In the genomic region with DNA sequence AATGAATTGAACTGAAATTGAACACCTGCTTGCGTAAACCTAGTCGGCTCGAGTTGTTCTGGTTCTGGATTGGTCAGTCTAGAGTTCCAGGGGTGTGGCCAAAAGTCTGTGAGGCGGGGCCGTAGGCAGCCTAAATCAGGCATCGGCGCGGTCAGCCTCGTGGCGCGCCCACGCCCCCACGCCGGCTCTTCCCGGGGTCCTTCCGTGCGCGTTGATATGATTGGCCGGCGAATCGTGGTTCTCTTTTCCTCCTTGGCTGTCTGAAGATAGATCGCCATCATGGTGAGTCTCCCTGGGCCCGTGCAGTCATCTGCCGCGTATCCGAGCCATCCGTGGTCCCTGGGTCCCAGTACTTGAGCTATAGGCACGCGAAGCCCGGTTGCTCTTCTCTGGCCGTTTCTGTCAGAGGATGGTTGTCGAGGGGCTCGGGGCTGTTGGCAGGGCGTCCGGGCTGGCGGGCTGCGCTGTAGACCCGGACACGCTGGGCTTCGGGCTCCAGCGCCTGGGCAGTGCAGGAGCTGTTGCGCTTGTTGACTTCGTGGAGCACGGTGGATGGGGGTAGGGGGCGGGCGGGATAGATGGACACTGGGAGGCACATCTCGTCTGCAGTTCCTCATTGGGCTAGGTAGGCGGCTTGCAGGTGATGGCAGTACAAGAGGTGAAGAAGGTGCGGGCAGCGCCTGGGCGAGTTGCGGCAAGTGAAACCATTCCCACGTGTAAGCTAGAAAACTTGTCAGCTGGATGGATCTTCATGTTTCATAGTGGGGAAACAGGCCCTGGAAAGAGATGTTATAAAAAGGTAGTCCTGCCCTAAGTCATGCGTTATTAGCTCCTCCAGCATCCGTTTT, we compare ENCODE assay signal across 1 cellular context.
TF ChIP-seq lines count a peak whose summit lies in the region.

A gene (plus strand): TSS at position 241 of the 848 bp plus-strand sequence. CDS start 39 bp downstream, at position 280.

TF ChIP-seq in HepG2, 621 proteins besides CTCF, POLR2A, EP300 and RAD21 (continued from another document and continues in another):
- TF ChIP-seq DPF2 (CRISPR knock-in tag; IDR thresholded peaks at IDR 0.05; ENCODE audit: borderline replicate concordance, low read depth) (no peak), ZC3H13 (CRISPR knock-in tag; IDR thresholded peaks at IDR 0.05) (0 out of 2 replicates have a peak, but pooled peaks have one; percentile 56), FOSL2 (CRISPR knock-in tag; IDR thresholded peaks at IDR 0.05) (peak; percentile 63; the same call in 1 of the 2 replicates), ZFP82 (CRISPR knock-in tag; IDR thresholded peaks at IDR 0.05; ENCODE audit: borderline replicate concordance) (no peak), ZNF101 (CRISPR knock-in tag; IDR thresholded peaks at IDR 0.05; ENCODE audit: borderline replicate concordance, low read depth) (no peak), PCBP1 (IDR thresholded peaks at IDR 0.05; ENCODE audit: borderline replicate concordance, low read depth, low read length) (no peak), FOXC1 (CRISPR knock-in tag; IDR thresholded peaks at IDR 0.05; ENCODE audit: borderline replicate concordance) (peak; percentile 89), ZFP1 (CRISPR knock-in tag; IDR thresholded peaks at IDR 0.05) (peak; percentile 33; the same call in 1 of the 2 replicates), ZNF33B (CRISPR knock-in tag; IDR thresholded peaks at IDR 0.05) (peak; percentile 57; the same call in 1 of the 2 replicates), RFXANK (CRISPR knock-in tag; IDR thresholded peaks at IDR 0.05) (no peak), CCAR2 (optimal IDR thresholded peaks at IDR 0.05; ENCODE audit: low read depth, low read length) (no peak), GTF2F1 (IDR thresholded peaks at IDR 0.05; ENCODE audit: low read length) (peak; percentile 49; the same call in 1 of the 2 replicates), ETV5 (CRISPR knock-in tag; IDR thresholded peaks at IDR 0.05; ENCODE audit: borderline replicate concordance) (peak; percentile 63), GFI1 (CRISPR knock-in tag; IDR thresholded peaks at IDR 0.05; ENCODE audit: borderline replicate concordance) (peak; percentile 50; the same call in 1 of the 2 replicates), ZNF10 (CRISPR knock-in tag; IDR thresholded peaks at IDR 0.05; ENCODE audit: borderline replicate concordance, low read depth) (no peak), HIVEP1 (CRISPR knock-in tag; IDR thresholded peaks at IDR 0.05) (peak; percentile 59; the same call in 1 of the 2 replicates), ZBTB7A (CRISPR knock-in tag; IDR thresholded peaks at IDR 0.05) (no peak), TBL1XR1 (IDR thresholded peaks at IDR 0.05; ENCODE audit: borderline replicate concordance, low read length, partially characterized antibody) (no peak), ZNF292 (CRISPR knock-in tag; IDR thresholded peaks at IDR 0.05; ENCODE audit: borderline replicate concordance, low read depth) (no peak), HNRNPLL (IDR thresholded peaks at IDR 0.05; ENCODE audit: low read depth, low read length, poor library complexity, severe bottlenecking) (peak; percentile 66), KDM5A (IDR thresholded peaks at IDR 0.05; ENCODE audit: borderline replicate concordance, low read length) (no peak), GPN1 (CRISPR knock-in tag; IDR thresholded peaks at IDR 0.05; ENCODE audit: borderline replicate concordance) (no peak), HOXA5 (CRISPR knock-in tag; IDR thresholded peaks at IDR 0.05) (peak; percentile 87), NFIC (IDR thresholded peaks at IDR 0.05; ENCODE audit: low read length) (no peak)
- TF ChIP-seq, protein P1, sequence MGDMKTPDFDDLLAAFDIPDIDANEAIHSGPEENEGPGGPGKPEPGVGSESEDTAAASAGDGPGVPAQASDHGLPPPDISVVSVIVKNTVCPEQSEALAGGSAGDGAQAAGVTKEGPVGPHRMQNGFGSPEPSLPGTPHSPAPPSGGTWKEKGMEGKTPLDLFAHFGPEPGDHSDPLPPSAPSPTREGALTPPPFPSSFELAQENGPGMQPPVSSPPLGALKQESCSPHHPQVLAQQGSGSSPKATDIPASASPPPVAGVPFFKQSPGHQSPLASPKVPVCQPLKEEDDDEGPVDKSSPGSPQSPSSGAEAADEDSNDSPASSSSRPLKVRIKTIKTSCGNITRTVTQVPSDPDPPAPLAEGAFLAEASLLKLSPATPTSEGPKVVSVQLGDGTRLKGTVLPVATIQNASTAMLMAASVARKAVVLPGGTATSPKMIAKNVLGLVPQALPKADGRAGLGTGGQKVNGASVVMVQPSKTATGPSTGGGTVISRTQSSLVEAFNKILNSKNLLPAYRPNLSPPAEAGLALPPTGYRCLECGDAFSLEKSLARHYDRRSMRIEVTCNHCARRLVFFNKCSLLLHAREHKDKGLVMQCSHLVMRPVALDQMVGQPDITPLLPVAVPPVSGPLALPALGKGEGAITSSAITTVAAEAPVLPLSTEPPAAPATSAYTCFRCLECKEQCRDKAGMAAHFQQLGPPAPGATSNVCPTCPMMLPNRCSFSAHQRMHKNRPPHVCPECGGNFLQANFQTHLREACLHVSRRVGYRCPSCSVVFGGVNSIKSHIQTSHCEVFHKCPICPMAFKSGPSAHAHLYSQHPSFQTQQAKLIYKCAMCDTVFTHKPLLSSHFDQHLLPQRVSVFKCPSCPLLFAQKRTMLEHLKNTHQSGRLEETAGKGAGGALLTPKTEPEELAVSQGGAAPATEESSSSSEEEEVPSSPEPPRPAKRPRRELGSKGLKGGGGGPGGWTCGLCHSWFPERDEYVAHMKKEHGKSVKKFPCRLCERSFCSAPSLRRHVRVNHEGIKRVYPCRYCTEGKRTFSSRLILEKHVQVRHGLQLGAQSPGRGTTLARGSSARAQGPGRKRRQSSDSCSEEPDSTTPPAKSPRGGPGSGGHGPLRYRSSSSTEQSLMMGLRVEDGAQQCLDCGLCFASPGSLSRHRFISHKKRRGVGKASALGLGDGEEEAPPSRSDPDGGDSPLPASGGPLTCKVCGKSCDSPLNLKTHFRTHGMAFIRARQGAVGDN (CRISPR knock-in tag; IDR thresholded peaks at IDR 0.05) = peak; percentile 86
- TF ChIP-seq, protein P2, sequence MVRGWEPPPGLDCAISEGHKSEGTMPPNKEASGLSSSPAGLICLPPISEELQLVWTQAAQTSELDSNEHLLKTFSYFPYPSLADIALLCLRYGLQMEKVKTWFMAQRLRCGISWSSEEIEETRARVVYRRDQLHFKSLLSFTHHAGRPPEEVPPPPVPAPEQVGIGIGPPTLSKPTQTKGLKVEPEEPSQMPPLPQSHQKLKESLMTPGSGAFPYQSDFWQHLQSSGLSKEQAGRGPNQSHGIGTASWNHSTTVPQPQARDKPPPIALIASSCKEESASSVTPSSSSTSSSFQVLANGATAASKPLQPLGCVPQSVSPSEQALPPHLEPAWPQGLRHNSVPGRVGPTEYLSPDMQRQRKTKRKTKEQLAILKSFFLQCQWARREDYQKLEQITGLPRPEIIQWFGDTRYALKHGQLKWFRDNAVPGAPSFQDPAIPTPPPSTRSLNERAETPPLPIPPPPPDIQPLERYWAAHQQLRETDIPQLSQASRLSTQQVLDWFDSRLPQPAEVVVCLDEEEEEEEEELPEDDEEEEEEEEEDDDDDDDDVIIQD (CRISPR knock-in tag; IDR thresholded peaks at IDR 0.05; ENCODE audit: low read depth) = peak; percentile 84
- TF ChIP-seq, protein P3, sequence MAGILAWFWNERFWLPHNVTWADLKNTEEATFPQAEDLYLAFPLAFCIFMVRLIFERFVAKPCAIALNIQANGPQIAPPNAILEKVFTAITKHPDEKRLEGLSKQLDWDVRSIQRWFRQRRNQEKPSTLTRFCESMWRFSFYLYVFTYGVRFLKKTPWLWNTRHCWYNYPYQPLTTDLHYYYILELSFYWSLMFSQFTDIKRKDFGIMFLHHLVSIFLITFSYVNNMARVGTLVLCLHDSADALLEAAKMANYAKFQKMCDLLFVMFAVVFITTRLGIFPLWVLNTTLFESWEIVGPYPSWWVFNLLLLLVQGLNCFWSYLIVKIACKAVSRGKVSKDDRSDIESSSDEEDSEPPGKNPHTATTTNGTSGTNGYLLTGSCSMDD (CRISPR knock-in tag; IDR thresholded peaks at IDR 0.05) = 0 out of 2 replicates have a peak, but pooled peaks have one; percentile 68
- TF ChIP-seq, protein P4, sequence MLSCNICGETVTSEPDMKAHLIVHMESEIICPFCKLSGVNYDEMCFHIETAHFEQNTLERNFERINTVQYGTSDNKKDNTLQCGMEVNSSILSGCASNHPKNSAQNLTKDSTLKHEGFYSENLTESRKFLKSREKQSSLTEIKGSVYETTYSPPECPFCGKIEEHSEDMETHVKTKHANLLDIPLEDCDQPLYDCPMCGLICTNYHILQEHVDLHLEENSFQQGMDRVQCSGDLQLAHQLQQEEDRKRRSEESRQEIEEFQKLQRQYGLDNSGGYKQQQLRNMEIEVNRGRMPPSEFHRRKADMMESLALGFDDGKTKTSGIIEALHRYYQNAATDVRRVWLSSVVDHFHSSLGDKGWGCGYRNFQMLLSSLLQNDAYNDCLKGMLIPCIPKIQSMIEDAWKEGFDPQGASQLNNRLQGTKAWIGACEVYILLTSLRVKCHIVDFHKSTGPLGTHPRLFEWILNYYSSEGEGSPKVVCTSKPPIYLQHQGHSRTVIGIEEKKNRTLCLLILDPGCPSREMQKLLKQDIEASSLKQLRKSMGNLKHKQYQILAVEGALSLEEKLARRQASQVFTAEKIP (CRISPR knock-in tag; IDR thresholded peaks at IDR 0.05; ENCODE audit: borderline replicate concordance) = no peak
- TF ChIP-seq, protein P5, sequence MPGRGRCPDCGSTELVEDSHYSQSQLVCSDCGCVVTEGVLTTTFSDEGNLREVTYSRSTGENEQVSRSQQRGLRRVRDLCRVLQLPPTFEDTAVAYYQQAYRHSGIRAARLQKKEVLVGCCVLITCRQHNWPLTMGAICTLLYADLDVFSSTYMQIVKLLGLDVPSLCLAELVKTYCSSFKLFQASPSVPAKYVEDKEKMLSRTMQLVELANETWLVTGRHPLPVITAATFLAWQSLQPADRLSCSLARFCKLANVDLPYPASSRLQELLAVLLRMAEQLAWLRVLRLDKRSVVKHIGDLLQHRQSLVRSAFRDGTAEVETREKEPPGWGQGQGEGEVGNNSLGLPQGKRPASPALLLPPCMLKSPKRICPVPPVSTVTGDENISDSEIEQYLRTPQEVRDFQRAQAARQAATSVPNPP (CRISPR knock-in tag; IDR thresholded peaks at IDR 0.05) = no peak
- TF ChIP-seq, protein P6, sequence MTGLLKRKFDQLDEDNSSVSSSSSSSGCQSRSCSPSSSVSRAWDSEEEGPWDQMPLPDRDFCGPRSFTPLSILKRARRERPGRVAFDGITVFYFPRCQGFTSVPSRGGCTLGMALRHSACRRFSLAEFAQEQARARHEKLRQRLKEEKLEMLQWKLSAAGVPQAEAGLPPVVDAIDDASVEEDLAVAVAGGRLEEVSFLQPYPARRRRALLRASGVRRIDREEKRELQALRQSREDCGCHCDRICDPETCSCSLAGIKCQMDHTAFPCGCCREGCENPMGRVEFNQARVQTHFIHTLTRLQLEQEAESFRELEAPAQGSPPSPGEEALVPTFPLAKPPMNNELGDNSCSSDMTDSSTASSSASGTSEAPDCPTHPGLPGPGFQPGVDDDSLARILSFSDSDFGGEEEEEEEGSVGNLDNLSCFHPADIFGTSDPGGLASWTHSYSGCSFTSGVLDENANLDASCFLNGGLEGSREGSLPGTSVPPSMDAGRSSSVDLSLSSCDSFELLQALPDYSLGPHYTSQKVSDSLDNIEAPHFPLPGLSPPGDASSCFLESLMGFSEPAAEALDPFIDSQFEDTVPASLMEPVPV (CRISPR knock-in tag; IDR thresholded peaks at IDR 0.05) = no peak; the same call in 1 of the 2 replicates
- TF ChIP-seq, protein P7, sequence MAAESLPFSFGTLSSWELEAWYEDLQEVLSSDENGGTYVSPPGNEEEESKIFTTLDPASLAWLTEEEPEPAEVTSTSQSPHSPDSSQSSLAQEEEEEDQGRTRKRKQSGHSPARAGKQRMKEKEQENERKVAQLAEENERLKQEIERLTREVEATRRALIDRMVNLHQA (CRISPR knock-in tag; IDR thresholded peaks at IDR 0.05) = no peak
- TF ChIP-seq, protein P8, sequence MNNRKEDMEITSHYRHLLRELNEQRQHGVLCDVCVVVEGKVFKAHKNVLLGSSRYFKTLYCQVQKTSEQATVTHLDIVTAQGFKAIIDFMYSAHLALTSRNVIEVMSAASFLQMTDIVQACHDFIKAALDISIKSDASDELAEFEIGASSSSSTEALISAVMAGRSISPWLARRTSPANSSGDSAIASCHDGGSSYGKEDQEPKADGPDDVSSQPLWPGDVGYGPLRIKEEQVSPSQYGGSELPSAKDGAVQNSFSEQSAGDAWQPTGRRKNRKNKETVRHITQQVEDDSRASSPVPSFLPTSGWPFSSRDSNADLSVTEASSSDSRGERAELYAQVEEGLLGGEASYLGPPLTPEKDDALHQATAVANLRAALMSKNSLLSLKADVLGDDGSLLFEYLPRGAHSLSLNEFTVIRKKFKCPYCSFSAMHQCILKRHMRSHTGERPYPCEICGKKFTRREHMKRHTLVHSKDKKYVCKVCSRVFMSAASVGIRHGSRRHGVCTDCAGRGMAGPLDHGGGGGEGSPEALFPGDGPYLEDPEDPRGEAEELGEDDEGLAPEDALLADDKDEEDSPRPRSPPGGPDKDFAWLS (CRISPR knock-in tag; IDR thresholded peaks at IDR 0.05; ENCODE audit: borderline replicate concordance) = no peak
- TF ChIP-seq, protein P9, sequence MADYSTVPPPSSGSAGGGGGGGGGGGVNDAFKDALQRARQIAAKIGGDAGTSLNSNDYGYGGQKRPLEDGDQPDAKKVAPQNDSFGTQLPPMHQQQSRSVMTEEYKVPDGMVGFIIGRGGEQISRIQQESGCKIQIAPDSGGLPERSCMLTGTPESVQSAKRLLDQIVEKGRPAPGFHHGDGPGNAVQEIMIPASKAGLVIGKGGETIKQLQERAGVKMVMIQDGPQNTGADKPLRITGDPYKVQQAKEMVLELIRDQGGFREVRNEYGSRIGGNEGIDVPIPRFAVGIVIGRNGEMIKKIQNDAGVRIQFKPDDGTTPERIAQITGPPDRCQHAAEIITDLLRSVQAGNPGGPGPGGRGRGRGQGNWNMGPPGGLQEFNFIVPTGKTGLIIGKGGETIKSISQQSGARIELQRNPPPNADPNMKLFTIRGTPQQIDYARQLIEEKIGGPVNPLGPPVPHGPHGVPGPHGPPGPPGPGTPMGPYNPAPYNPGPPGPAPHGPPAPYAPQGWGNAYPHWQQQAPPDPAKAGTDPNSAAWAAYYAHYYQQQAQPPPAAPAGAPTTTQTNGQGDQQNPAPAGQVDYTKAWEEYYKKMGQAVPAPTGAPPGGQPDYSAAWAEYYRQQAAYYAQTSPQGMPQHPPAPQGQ (CRISPR knock-in tag; IDR thresholded peaks at IDR 0.05; ENCODE audit: borderline replicate concordance) = no peak
- TF ChIP-seq, protein P10, sequence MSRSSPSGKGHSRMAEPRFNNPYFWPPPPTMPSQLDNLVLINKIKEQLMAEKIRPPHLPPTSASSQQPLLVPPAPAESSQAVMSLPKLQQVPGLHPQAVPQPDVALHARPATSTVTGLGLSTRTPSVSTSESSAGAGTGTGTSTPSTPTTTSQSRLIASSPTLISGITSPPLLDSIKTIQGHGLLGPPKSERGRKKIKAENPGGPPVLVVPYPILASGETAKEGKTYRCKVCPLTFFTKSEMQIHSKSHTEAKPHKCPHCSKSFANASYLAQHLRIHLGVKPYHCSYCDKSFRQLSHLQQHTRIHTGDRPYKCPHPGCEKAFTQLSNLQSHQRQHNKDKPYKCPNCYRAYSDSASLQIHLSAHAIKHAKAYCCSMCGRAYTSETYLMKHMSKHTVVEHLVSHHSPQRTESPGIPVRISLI (CRISPR knock-in tag; IDR thresholded peaks at IDR 0.05; ENCODE audit: borderline replicate concordance) = 0 out of 2 replicates have a peak, but pooled peaks have one; percentile 44
- TF ChIP-seq, protein P11, sequence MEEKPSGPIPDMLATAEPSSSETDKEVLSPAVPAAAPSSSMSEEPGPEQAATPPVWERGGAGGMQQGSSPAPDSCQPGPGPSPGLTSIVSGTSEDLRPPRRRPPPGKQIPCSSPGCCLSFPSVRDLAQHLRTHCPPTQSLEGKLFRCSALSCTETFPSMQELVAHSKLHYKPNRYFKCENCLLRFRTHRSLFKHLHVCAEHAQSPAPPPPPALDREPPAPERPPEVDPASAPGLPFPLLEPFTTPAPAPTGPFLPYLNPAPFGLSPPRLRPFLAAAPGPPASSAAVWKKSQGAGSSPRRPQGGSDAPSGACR (CRISPR knock-in tag; IDR thresholded peaks at IDR 0.05) = no peak; the same call in 1 of the 2 replicates
